17 cellular contexts compared by ENCODE assay signal in the genomic region with DNA sequence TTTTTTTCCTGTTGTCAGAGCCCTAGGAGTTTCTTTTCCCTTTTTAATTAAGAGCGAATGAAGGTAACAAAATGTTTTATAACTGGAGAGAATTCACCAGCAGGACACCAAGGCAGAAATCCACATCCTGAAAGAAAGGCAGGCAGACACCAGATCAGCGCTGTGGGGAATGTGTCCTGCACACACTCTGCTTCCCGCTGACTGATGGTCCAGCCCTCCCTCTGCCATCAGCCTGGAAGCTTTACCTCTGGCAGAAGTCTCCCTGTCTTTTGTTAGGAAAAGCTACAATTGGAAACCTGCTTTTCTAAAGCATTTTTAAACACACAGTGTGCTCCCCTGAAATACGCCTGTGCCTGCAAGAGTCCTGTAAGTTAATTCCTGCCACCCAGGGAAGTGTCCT.
"Had no signal": no experiment of that assay in that cellular context is flagged by ENCODE, and none has a peak within 500 bp of the region (broad histone marks: within the 10 kb centered on the region; RNA-seq: fewer than 3 reads in every experiment).

No MANE protein-coding gene starts in this region.

- H3K4me1 ChIP-seq: body of pancreas had no signal

- H3K27me3 ChIP-seq: body of pancreas, ovary had no signal

- DNase-seq: activated CD4-positive, alpha-beta T cell treated with anti-CD3 and anti-CD28 coated beads for 4 hours; activated CD8-positive, alpha-beta memory T cell treated with anti-CD3 and anti-CD28 coated beads, Interleukin-2, amount 50 U/mL, for 48 hours; activated CD8-positive, alpha-beta T cell treated with anti-CD3 and anti-CD28 coated beads for 36 hours; activated naive CD4-positive, alpha-beta T cell treated with anti-CD3 and anti-CD28 coated beads for 36 hours; body of pancreas; central memory CD4-positive, alpha-beta T cell; left colon; mammary epithelial cell; ovary; stimulated activated CD4-positive, alpha-beta T cell treated with anti-CD3 and anti-CD28 coated beads, Interleukin-12 subunit alpha, Interleukin-12 subunit beta, amount 100 ng/mL, for 4 hours; stimulated activated CD4-positive, alpha-beta T cell treated with anti-CD3 and anti-CD28 coated beads, Interleukin-2, amount 100 ng/mL, for 48 hours; stimulated activated naive CD4-positive, alpha-beta T cell treated with Interleukin-2 at 50 U/mL for 16 hours; T-helper 1 cell; trophoblast cell; WERI-Rb-1 had no signal

- ATAC-seq: activated CD8-positive, alpha-beta T cell treated with anti-CD3 and anti-CD28 coated beads for 36 hours; body of pancreas; esophagus mucosa; left colon; natural killer cell treated with Interleukin-12 subunit alpha and Interleukin-12 subunit beta and Interleukin-15 and Interleukin-18, amount 100 ng/mL, for 72 hours had no signal

- H3K27ac ChIP-seq: body of pancreas, ovary, WERI-Rb-1 had no signal

- H3K9me3 ChIP-seq: body of pancreas, ovary had no signal

- H3K4me3 ChIP-seq: body of pancreas, ovary had no signal

- H3K36me3 ChIP-seq: ovary, WERI-Rb-1 had no signal
